15 cellular contexts compared by ENCODE assay signal in genomic region chr10:129769381-129770116, GRCh38.
DNase-seq lines count a peak whose midpoint lies in the region; ATAC-seq and TF ChIP-seq lines count a peak whose summit lies in the region.
"Had no signal": no experiment of that assay in that cellular context is flagged by ENCODE, and none has a peak within 500 bp of the region (broad histone marks: within the 10 kb centered on the region; RNA-seq: fewer than 3 reads in every experiment).

No MANE protein-coding gene starts in this region.

- H3K36me3 ChIP-seq in osteoblast (ENCODE audit: insufficient read depth, low read length), result no peaks in the 10 kb centered on the region

- no peak for TF ChIP-seq CTCF in osteoblast (IDR thresholded peaks at IDR 0.05; ENCODE audit: extremely low read depth, low read depth, low read length)
- no peak for TF ChIP-seq CTCF in type B pancreatic cell (conservative IDR thresholded peaks at IDR 0.05)

- H3K4me2 ChIP-seq in osteoblast (ENCODE audit: insufficient read depth, low read length), result no peak overlapping the region
- H3K4me2 ChIP-seq: BLaER1 treated with 17β-estradiol and CSF1 and Interleukin-3, amounts not matched to agents 10 nM and 100 nM had no signal

- peaks cover 5% of the 10 kb centered on the region for H3K36me3 Mint-ChIP-seq in type B pancreatic cell

- no peak overlapping the region for H2AFZ ChIP-seq in osteoblast (ENCODE audit: low read length)

- H3K27ac ChIP-seq in osteoblast (ENCODE audit: low read depth, low read length), result no peak overlapping the region
- H3K27ac ChIP-seq: BLaER1 treated with 17β-estradiol and CSF1 and Interleukin-3, amounts not matched to agents 10 nM and 100 nM had no signal

- peak; percentile 26 for DNase-seq in activated CD8-positive, alpha-beta memory T cell treated with anti-CD3 and anti-CD28 coated beads for 24 hours
- no peak for DNase-seq in activated CD8-positive, alpha-beta memory T cell treated with anti-CD3 and anti-CD28 coated beads, Interleukin-2, amount 50 U/mL, for 4 hours
- DNase-seq in ecto neural progenitor cell (ENCODE audit: low spot score) (peak; percentile 30), osteoblast (ENCODE audit: insufficient read length, low spot score, missing footprints) (peak; percentile 77), type B pancreatic cell (ENCODE audit: extremely low spot score, unreplicated experiment) (peak; percentile 51)
- no peak for DNase-seq in activated T-cell treated with anti-CD3 and anti-CD28 coated beads, Interleukin-2, amount 50 U/mL, for 1 hour
- DNase-seq: 8988T, DMS153, NCI-H1436 treated with DMSO at 0.1 percent for 48 hours, NCI-H2081, NCI-H524 had no signal

- no peak overlapping the region for H3K4me3 Mint-ChIP-seq in type B pancreatic cell
- H3K4me3 Mint-ChIP-seq: IgD-negative memory B cell had no signal

- no peaks in the 10 kb centered on the region for H3K27me3 Mint-ChIP-seq in type B pancreatic cell
- H3K27me3 Mint-ChIP-seq: IgD-negative memory B cell had no signal

- H3K4me1 ChIP-seq in osteoblast (ENCODE audit: insufficient read depth, low read length), result no peaks in the 10 kb centered on the region

- no peaks in the 10 kb centered on the region for H3K4me1 Mint-ChIP-seq in type B pancreatic cell (ENCODE audit: unreplicated experiment)
- H3K4me1 Mint-ChIP-seq: IgD-negative memory B cell had no signal

- no peaks in the 10 kb centered on the region for H3K27me3 ChIP-seq in osteoblast (ENCODE audit: insufficient read depth, low read length)
- H3K27me3 ChIP-seq: BLaER1 treated with 17β-estradiol and CSF1 and Interleukin-3, amounts not matched to agents 10 nM and 100 nM had no signal

- no peaks in the 10 kb centered on the region for H3K9me3 Mint-ChIP-seq in type B pancreatic cell

- no peak for ATAC-seq in HG02870 (IDR thresholded peaks at IDR 0.05; ENCODE audit: unreplicated experiment)
- no peak for ATAC-seq in HG03108 (IDR thresholded peaks at IDR 0.05; ENCODE audit: unreplicated experiment)

- H3K4me3 ChIP-seq in osteoblast (ENCODE audit: insufficient read depth, low read length), result no peak overlapping the region
- H3K4me3 ChIP-seq: BLaER1 treated with 17β-estradiol and CSF1 and Interleukin-3, amounts not matched to agents 10 nM and 100 nM had no signal

- no peaks in the 10 kb centered on the region for H3K9me3 ChIP-seq in osteoblast (ENCODE audit: low read depth, low read length)
- H3K9me3 ChIP-seq: BLaER1 treated with 17β-estradiol and CSF1 and Interleukin-3, amounts not matched to agents 10 nM and 100 nM had no signal

- H3K79me2 ChIP-seq in osteoblast (ENCODE audit: insufficient read depth, low read length), result no peaks in the 10 kb centered on the region

- no peaks in the 10 kb centered on the region for H4K20me1 ChIP-seq in osteoblast (ENCODE audit: insufficient read depth, low read length)

- H3K27ac Mint-ChIP-seq in type B pancreatic cell, result no peak overlapping the region
- H3K27ac Mint-ChIP-seq: IgD-negative memory B cell had no signal

Comparison
In these comparisons a context has a peak if more than half of its experiments do, and no peak if none do; other contexts are left out.
1. DNase-seq: peak in activated CD8-positive, alpha-beta memory T cell treated with anti-CD3 and anti-CD28 coated beads for 24 hours (single experiment), ecto neural progenitor cell (single experiment), osteoblast (single experiment) and type B pancreatic cell (single experiment); none in activated CD8-positive, alpha-beta memory T cell treated with anti-CD3 and anti-CD28 coated beads, Interleukin-2, amount 50 U/mL, for 4 hours (single experiment) and activated T-cell treated with anti-CD3 and anti-CD28 coated beads, Interleukin-2, amount 50 U/mL, for 1 hour (single experiment).